Comparison of ENCODE assay signal across 1 cellular context in genomic region chr18:58859935-58860334, GRCh38.
TF ChIP-seq lines count a peak whose summit lies in the region.

No MANE protein-coding gene starts in this region.

TF ChIP-seq in H1, 55 proteins besides CTCF, POLR2A, EP300 and RAD21:
- TF ChIP-seq HDAC6 (IDR thresholded peaks at IDR 0.05; ENCODE audit: low read depth, low read length) (no peak), RBBP5 (IDR thresholded peaks at IDR 0.05; ENCODE audit: borderline replicate concordance, low read depth, low read length) (no peak), EGR1 (IDR thresholded peaks at IDR 0.05; ENCODE audit: borderline replicate concordance, low read depth, low read length) (no peak), SIN3A (conservative IDR thresholded peaks at IDR 0.05 in 1 of 2, IDR thresholded peaks at IDR 0.05 in 1 of 2; ENCODE audit: low read depth in 1 of 2, low read length in 2 of 2) (no peak), SRF (IDR thresholded peaks at IDR 0.05; ENCODE audit: low read depth, low read length) (no peak), RXRA (IDR thresholded peaks at IDR 0.05; ENCODE audit: insufficient read depth, low read depth, low read length) (no peak), EZH2 (IDR thresholded peaks at IDR 0.05; ENCODE audit: low read depth, low read length, severe bottlenecking) (no peak), MAX (IDR thresholded peaks at IDR 0.05) (no peak), JUND (IDR thresholded peaks at IDR 0.05; ENCODE audit: low read length) (no peak), E2F6 (IDR thresholded peaks at IDR 0.05) (no peak), BCL11A (IDR thresholded peaks at IDR 0.05; ENCODE audit: low read depth in 2 of 2, low read length in 2 of 2) (no peak), GABPA (IDR thresholded peaks at IDR 0.05; ENCODE audit: borderline replicate concordance, insufficient read depth, low read length) (no peak), ASH2L (IDR thresholded peaks at IDR 0.05; ENCODE audit: low read length) (peak; percentile 25), CEBPB (IDR thresholded peaks at IDR 0.05; ENCODE audit: low read depth, low read length) (no peak), RFX5 (IDR thresholded peaks at IDR 0.05; ENCODE audit: borderline replicate concordance, low read depth, low read length) (no peak), POU5F1 (IDR thresholded peaks at IDR 0.05; ENCODE audit: low read depth, low read length) (no peak), SIRT6 (IDR thresholded peaks at IDR 0.05; ENCODE audit: low read length) (no peak), SAP30 (IDR thresholded peaks at IDR 0.05; ENCODE audit: insufficient read depth, insufficient replicate concordance, low read length) (no peak), KDM4A (IDR thresholded peaks at IDR 0.05; ENCODE audit: low read depth, low read length, severe bottlenecking) (no peak), TAF1 (IDR thresholded peaks at IDR 0.05; ENCODE audit: low read depth, low read length) (0 out of 2 replicates have a peak, but pooled peaks have one; percentile 41), TCF12 (IDR thresholded peaks at IDR 0.05; ENCODE audit: low read depth, low read length) (no peak), HDAC2 (IDR thresholded peaks at IDR 0.05; ENCODE audit: borderline replicate concordance in 1 of 2, low read depth in 2 of 2, low read length in 2 of 2) (peak; percentile 75 to 86; a peak in 2 of 4 replicates), BACH1 (IDR thresholded peaks at IDR 0.05; ENCODE audit: low read length) (no peak), BRCA1 (IDR thresholded peaks at IDR 0.05; ENCODE audit: low read depth, low read length) (no peak), NRF1 (IDR thresholded peaks at IDR 0.05; ENCODE audit: low read depth, low read length) (no peak), CHD1 (IDR thresholded peaks at IDR 0.05; ENCODE audit: low read depth, low read length) (no peak), JUN (IDR thresholded peaks at IDR 0.05; ENCODE audit: low read depth, low read length) (no peak), USF2 (IDR thresholded peaks at IDR 0.05; ENCODE audit: low read length) (no peak), YY1 (IDR thresholded peaks at IDR 0.05; ENCODE audit: low read depth, low read length) (no peak), KDM5A (IDR thresholded peaks at IDR 0.05; ENCODE audit: low read length) (no peak), ATF3 (IDR thresholded peaks at IDR 0.05; ENCODE audit: insufficient read depth, low read depth, low read length) (no peak), TEAD4 (IDR thresholded peaks at IDR 0.05; ENCODE audit: low read depth, low read length) (no peak), CBX5 (IDR thresholded peaks at IDR 0.05; ENCODE audit: low read depth, low read length) (no peak), ZNF274 (IDR thresholded peaks at IDR 0.05; ENCODE audit: borderline replicate concordance, extremely low read depth, low read length) (no peak), NANOG (IDR thresholded peaks at IDR 0.05; ENCODE audit: insufficient read depth, low read depth, low read length, poor library complexity, severe bottlenecking) (no peak), RNF2 (IDR thresholded peaks at IDR 0.05; ENCODE audit: borderline replicate concordance, low read depth, low read length, missing control alignments, poor library complexity, severe bottlenecking) (no peak), SIX5 (IDR thresholded peaks at IDR 0.05; ENCODE audit: low read depth, low read length) (no peak), CHD7 (IDR thresholded peaks at IDR 0.05; ENCODE audit: insufficient replicate concordance, low read length) (no peak), TAF7 (optimal IDR thresholded peaks at IDR 0.05; ENCODE audit: borderline replicate concordance, low read depth, low read length) (no peak), CBX8 (IDR thresholded peaks at IDR 0.05; ENCODE audit: borderline replicate concordance, low read depth, low read length) (no peak), CHD2 (IDR thresholded peaks at IDR 0.05; ENCODE audit: low read length) (0 out of 2 replicates have a peak, but pooled peaks have one; percentile 9), TBP (IDR thresholded peaks at IDR 0.05; ENCODE audit: low read depth, low read length) (no peak; the same call in 1 of the 2 replicates), SUZ12 (IDR thresholded peaks at IDR 0.05; ENCODE audit: low read length) (no peak), GTF2F1 (IDR thresholded peaks at IDR 0.05; ENCODE audit: borderline replicate concordance, low read depth, low read length) (no peak), SP4 (IDR thresholded peaks at IDR 0.05; ENCODE audit: low read length) (no peak), PHF8 (conservative IDR thresholded peaks at IDR 0.05; ENCODE audit: low read depth, low read length) (no peak), KDM1A (IDR thresholded peaks at IDR 0.05; ENCODE audit: borderline replicate concordance, low read length) (no peak), SP2 (IDR thresholded peaks at IDR 0.05; ENCODE audit: low read length) (no peak), SP1 (IDR thresholded peaks at IDR 0.05; ENCODE audit: low read depth, low read length) (peak; percentile 70), ATF2 (IDR thresholded peaks at IDR 0.05; ENCODE audit: low read length) (0 out of 2 replicates have a peak, but pooled peaks have one; percentile 15), FOSL1 (IDR thresholded peaks at IDR 0.05; ENCODE audit: insufficient read depth, low read depth, low read length) (no peak)
